Comparison of ENCODE assay signal across 14 cellular contexts in genomic region chr1:246591047-246591446, GRCh38. TPM values are rescaled to one million over a fixed set of nuclear protein-coding genes. Genes with fewer than 3 reads are reported as not detected.
DNase-seq lines count a peak whose midpoint lies in the region; ATAC-seq and TF ChIP-seq lines count a peak whose summit lies in the region.
"Had no signal": no experiment of that assay in that cellular context is flagged by ENCODE, and none has a peak within 500 bp of the region (broad histone marks: within the 10 kb centered on the region; RNA-seq: fewer than 3 reads in every experiment).

No MANE protein-coding gene starts in this region.

- peaks cover 46% of the 10 kb centered on the region for H3K36me3 Mint-ChIP-seq in activated B cell treated with CpG ODN at 0.5 μM for 24 hours (ENCODE audit: low read depth)

- ATAC-seq in GM18520 (IDR thresholded peaks at IDR 0.05; ENCODE audit: unreplicated experiment) (peak; percentile 23), GM21360 (IDR thresholded peaks at IDR 0.05; ENCODE audit: unreplicated experiment) (peak; percentile 34), HG02970 (IDR thresholded peaks at IDR 0.05; ENCODE audit: low FRiP score, unreplicated experiment) (peak; percentile 19), activated B cell treated with CpG ODN at 0.5 μM for 24 hours (ENCODE audit: low read depth) (no peak)

- H3K27me3 Mint-ChIP-seq in activated B cell treated with CpG ODN at 0.5 μM for 24 hours: no peaks in the 10 kb centered on the region

- intact Hi-C loops in activated B cell treated with CpG ODN at 0.5 μM for 24 hours (cut with micrococcal nuclease): no loop called here

- H3K9me3 Mint-ChIP-seq in activated B cell treated with CpG ODN at 0.5 μM for 24 hours: peaks cover 4% of the 10 kb centered on the region

- peaks cover 45% of the 10 kb centered on the region for H3K4me1 Mint-ChIP-seq in activated B cell treated with CpG ODN at 0.5 μM for 24 hours

- CTCF ChIA-PET in activated B cell treated with CpG ODN at 0.5 μM for 24 hours (lab: Charles Lee): no interaction called here

- DNase-seq in activated B cell treated with CpG ODN at 0.5 μM for 24 hours (no peak), DMS 273 (lab: John Stamatoyannopoulos, UW; ENCODE audit: unreplicated experiment) (no peak), NCI-H510A treated with DMSO at 0.1 percent for 48 hours (lab: John Stamatoyannopoulos, UW) (no peak), NCI-H2029 (lab: John Stamatoyannopoulos, UW) (no peak), Ammon's horn (ENCODE audit: low spot score) (no peak)
- DNase-seq: activated naive CD4-positive, alpha-beta T cell treated with anti-CD3 and anti-CD28 coated beads, Interleukin-2, amount 50 U/mL, for 16 hours; dermis blood vessel endothelial cell; mesendoderm; NCI-H2107; retina; uterus had no signal

- no peak overlapping the region for H3K4me3 Mint-ChIP-seq in activated B cell treated with CpG ODN at 0.5 μM for 24 hours

- no peak for TF ChIP-seq CTCF in activated B cell treated with CpG ODN at 0.5 μM for 24 hours (IDR thresholded peaks at IDR 0.05)

- H3K27ac Mint-ChIP-seq in activated B cell treated with CpG ODN at 0.5 μM for 24 hours: peak overlapping the region; percentile 24

- POLR2A ChIA-PET in activated B cell treated with CpG ODN at 0.5 μM for 24 hours (lab: Charles Lee): interaction anchor here (1.0 to 1.1 kb wide), 2 partner anchors 20 to 25 kb away, joined by 3 to 4 read pairs; partner anchors contain the start of genes CNST and TFB2M

RNA-seq across cellular contexts. Expression of gene CNST, which starts 24.8 kb away (rescaled TPM):
- total RNA-seq in activated B cell treated with CpG ODN at 0.5 μM for 24 hours: 30.2 and 35.2 TPM in 2 replicates

RNA-seq across cellular contexts. Expression of gene TFB2M, which starts 25.0 kb away (rescaled TPM):
- total RNA-seq in activated B cell treated with CpG ODN at 0.5 μM for 24 hours: 15.9 and 18.3 TPM in 2 replicates
